Comparison of ENCODE assay signal across 1 cellular context in the genomic region with DNA sequence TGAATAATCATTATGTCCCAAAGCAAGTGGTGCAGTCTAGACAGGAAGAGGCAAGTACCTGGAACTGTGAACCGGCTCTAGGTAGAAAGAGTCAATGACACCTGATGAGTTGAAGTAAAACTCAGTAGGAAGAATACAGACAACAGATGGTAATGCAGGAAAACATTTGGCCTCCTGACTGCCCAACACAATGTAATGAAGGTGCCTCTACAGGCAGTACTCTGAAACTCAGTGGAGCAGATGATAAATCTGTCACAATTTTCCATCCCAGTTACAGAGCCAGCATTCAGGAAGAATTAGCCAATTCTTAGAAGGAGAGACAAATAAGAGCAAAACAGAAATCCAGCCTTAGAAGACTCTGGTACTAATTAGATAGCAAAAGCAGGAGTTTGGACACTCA.
TF ChIP-seq lines count a peak whose summit lies in the region.

No MANE protein-coding gene starts in this region.

TF ChIP-seq in GM23338, 12 proteins besides CTCF, POLR2A, EP300 and RAD21 (continued from another document):
- TF ChIP-seq, protein P1, sequence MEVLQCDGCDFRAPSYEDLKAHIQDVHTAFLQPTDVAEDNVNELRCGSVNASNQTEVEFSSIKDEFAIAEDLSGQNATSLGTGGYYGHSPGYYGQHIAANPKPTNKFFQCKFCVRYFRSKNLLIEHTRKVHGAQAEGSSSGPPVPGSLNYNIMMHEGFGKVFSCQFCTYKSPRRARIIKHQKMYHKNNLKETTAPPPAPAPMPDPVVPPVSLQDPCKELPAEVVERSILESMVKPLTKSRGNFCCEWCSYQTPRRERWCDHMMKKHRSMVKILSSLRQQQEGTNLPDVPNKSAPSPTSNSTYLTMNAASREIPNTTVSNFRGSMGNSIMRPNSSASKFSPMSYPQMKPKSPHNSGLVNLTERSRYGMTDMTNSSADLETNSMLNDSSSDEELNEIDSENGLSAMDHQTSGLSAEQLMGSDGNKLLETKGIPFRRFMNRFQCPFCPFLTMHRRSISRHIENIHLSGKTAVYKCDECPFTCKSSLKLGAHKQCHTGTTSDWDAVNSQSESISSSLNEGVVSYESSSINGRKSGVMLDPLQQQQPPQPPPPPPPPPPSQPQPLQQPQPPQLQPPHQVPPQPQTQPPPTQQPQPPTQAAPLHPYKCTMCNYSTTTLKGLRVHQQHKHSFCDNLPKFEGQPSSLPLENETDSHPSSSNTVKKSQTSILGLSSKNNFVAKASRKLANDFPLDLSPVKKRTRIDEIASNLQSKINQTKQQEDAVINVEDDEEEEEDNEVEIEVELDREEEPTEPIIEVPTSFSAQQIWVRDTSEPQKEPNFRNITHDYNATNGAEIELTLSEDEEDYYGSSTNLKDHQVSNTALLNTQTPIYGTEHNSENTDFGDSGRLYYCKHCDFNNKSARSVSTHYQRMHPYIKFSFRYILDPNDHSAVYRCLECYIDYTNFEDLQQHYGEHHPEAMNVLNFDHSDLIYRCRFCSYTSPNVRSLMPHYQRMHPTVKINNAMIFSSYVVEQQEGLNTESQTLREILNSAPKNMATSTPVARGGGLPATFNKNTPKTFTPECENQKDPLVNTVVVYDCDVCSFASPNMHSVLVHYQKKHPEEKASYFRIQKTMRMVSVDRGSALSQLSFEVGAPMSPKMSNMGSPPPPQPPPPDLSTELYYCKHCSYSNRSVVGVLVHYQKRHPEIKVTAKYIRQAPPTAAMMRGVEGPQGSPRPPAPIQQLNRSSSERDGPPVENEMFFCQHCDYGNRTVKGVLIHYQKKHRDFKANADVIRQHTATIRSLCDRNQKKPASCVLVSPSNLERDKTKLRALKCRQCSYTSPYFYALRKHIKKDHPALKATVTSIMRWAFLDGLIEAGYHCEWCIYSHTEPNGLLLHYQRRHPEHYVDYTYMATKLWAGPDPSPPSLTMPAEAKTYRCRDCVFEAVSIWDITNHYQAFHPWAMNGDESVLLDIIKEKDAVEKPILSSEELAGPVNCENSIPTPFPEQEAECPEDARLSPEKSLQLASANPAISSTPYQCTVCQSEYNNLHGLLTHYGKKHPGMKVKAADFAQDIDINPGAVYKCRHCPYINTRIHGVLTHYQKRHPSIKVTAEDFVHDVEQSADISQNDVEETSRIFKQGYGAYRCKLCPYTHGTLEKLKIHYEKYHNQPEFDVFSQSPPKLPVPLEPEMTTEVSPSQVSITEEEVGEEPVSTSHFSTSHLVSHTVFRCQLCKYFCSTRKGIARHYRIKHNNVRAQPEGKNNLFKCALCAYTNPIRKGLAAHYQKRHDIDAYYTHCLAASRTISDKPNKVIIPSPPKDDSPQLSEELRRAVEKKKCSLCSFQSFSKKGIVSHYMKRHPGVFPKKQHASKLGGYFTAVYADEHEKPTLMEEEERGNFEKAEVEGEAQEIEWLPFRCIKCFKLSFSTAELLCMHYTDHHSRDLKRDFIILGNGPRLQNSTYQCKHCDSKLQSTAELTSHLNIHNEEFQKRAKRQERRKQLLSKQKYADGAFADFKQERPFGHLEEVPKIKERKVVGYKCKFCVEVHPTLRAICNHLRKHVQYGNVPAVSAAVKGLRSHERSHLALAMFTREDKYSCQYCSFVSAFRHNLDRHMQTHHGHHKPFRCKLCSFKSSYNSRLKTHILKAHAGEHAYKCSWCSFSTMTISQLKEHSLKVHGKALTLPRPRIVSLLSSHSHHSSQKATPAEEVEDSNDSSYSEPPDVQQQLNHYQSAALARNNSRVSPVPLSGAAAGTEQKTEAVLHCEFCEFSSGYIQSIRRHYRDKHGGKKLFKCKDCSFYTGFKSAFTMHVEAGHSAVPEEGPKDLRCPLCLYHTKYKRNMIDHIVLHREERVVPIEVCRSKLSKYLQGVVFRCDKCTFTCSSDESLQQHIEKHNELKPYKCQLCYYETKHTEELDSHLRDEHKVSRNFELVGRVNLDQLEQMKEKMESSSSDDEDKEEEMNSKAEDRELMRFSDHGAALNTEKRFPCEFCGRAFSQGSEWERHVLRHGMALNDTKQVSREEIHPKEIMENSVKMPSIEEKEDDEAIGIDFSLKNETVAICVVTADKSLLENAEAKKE (CRISPR knock-in tag; IDR thresholded peaks at IDR 0.05): no peak
- no peak for TF ChIP-seq STAT1 (IDR thresholded peaks at IDR 0.05; ENCODE audit: unreplicated experiment)
- TF ChIP-seq ZNF331 (CRISPR knock-in tag; IDR thresholded peaks at IDR 0.05; ENCODE audit: low read depth): no peak
- no peak for TF ChIP-seq CREB1 (CRISPR knock-in tag; IDR thresholded peaks at IDR 0.05; ENCODE audit: low read depth)
- no peak for TF ChIP-seq EZH2 (IDR thresholded peaks at IDR 0.05; ENCODE audit: low read depth, unreplicated experiment)
- no peak for TF ChIP-seq POLR2AphosphoS5 (IDR thresholded peaks at IDR 0.05; ENCODE audit: low read depth)
- no peak for TF ChIP-seq ETS1 (IDR thresholded peaks at IDR 0.05)
- TF ChIP-seq NANOG (IDR thresholded peaks at IDR 0.05; ENCODE audit: borderline replicate concordance): no peak
- no peak for TF ChIP-seq ZNF114 (CRISPR knock-in tag; IDR thresholded peaks at IDR 0.05)
TF ChIP-seq in GM23338: peak in this region for 0.
